Comparison of ENCODE assay signal across 19 cellular contexts in the genomic region with DNA sequence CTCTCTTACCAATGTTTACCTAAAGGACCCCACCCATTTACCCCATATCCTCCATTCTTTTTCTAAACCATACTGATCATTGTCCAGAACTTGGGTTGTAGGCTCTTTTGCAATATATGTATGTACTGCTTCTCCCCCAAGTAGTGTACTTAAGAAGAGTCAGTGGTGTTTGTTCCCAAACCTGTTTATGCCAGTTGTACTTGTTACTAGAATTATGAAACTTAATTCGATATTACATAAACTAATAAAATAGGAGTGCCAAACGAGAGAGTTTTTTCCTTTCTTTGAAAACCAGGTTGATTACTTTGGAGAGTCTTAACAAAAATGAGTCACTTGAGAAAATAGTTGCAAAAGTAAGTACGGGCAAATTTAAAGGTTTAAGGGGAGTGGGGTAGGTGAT.
A peak's percentile ranks its signal among the peaks of the same experiment; 100 is the strongest.
DNase-seq lines count a peak whose midpoint lies in the region; ATAC-seq and TF ChIP-seq lines count a peak whose summit lies in the region.
"Had no signal": no experiment of that assay in that cellular context is flagged by ENCODE, and none has a peak within 500 bp of the region (broad histone marks: within the 10 kb centered on the region; RNA-seq: fewer than 3 reads in every experiment).

No MANE protein-coding gene starts in this region.

- H3F3A ChIP-seq in GM23338 (replicated peaks; ENCODE audit: low read depth), result no peaks in the 10 kb centered on the region
- no peaks in the 10 kb centered on the region for H3F3A ChIP-seq in neural progenitor cell (ENCODE audit: low read depth)

- H3K79me2 ChIP-seq in GM23338 (replicated peaks; ENCODE audit: insufficient read depth) (peaks cover 83% of the 10 kb centered on the region), neural progenitor cell (ENCODE audit: low read depth) (peaks cover 42% of the 10 kb centered on the region)

- H3K36me3 ChIP-seq in GM23338 (ENCODE audit: insufficient read depth), result no peaks in the 10 kb centered on the region
- peaks cover 3% of the 10 kb centered on the region for H3K36me3 ChIP-seq in neural progenitor cell
- H3K36me3 ChIP-seq in testis (ENCODE audit: low read depth, missing control alignments), result no peaks in the 10 kb centered on the region
- H3K36me3 ChIP-seq: BLaER1 treated with 17β-estradiol and CSF1 and Interleukin-3, amounts not matched to agents 10 nM and 100 nM; SJSA1 had no signal

- H3K4me3 Mint-ChIP-seq in GM23338 (no peak overlapping the region), neural progenitor cell (no peak overlapping the region)
- H3K4me3 Mint-ChIP-seq: CD4-positive, alpha-beta T cell had no signal

- DNase-seq in GM23338 (ENCODE audit: low spot score) (no peak), epithelial cell of esophagus (ENCODE audit: low read depth) (peak; percentile 62), medulla oblongata (ENCODE audit: extremely low spot score) (peak; percentile 2), SKM-1 (lab: John Stamatoyannopoulos, UW; ENCODE audit: unreplicated experiment) (no peak), neural progenitor cell (ENCODE audit: low spot score) (no peak), testis (no peak)
- DNase-seq: CD4-positive, alpha-beta T cell; HCEC 1CT; NCI-H1092 treated with DMSO at 0.1 percent for 48 hours; NCI-H1436 treated with DMSO at 0.1 percent for 48 hours; NCI-H187 treated with DMSO at 0.1 percent for 48 hours; NCI-H2171 treated with DMSO at 0.1 percent for 48 hours; NCI-H345; NCI-H510A treated with DMSO at 0.1 percent for 48 hours; NCI-H748 treated with DMSO at 0.1 percent for 48 hours had no signal

- H3K4me3 ChIP-seq in GM23338, result no peak overlapping the region
- no peak overlapping the region for H3K4me3 ChIP-seq in epithelial cell of esophagus (ENCODE audit: low read length)
- no peak overlapping the region for H3K4me3 ChIP-seq in neural progenitor cell
- no peak overlapping the region for H3K4me3 ChIP-seq in testis
- H3K4me3 ChIP-seq: BLaER1 treated with 17β-estradiol and CSF1 and Interleukin-3, amounts not matched to agents 10 nM and 100 nM; SJSA1 had no signal

- H4K20me1 ChIP-seq in GM23338 (replicated peaks; ENCODE audit: insufficient read depth) (no peaks in the 10 kb centered on the region), neural progenitor cell (ENCODE audit: low read depth) (no peaks in the 10 kb centered on the region)

- H3K27ac ChIP-seq in GM23338 (ENCODE audit: low read depth) (peak overlapping the region; percentile 92), angular gyrus (ENCODE audit: low read depth, low read length) (peak overlapping the region; percentile 73), neural progenitor cell (no peak overlapping the region), testis (no peak overlapping the region)
- H3K27ac ChIP-seq: BLaER1 treated with 17β-estradiol and CSF1 and Interleukin-3, amounts not matched to agents 10 nM and 100 nM; SJSA1 had no signal

- peaks cover 6% of the 10 kb centered on the region for H3K9me3 ChIP-seq in neural progenitor cell (ENCODE audit: low read depth)
- H3K9me3 ChIP-seq in testis, result no peaks in the 10 kb centered on the region
- H3K9me3 ChIP-seq: SJSA1 had no signal

- no peak for TF ChIP-seq POLR2A in testis (IDR thresholded peaks at IDR 0.05)

- H3K4me1 ChIP-seq in GM23338 (ENCODE audit: insufficient read depth) (peaks cover 56% of the 10 kb centered on the region), neural progenitor cell (peaks cover 15% of the 10 kb centered on the region), testis (no peaks in the 10 kb centered on the region)

- no peaks in the 10 kb centered on the region for H3K9me2 ChIP-seq in GM23338 (ENCODE audit: insufficient read depth)

- peaks cover 39% of the 10 kb centered on the region for H3K36me3 Mint-ChIP-seq in GM23338 (ENCODE audit: low read depth)
- H3K36me3 Mint-ChIP-seq in neural progenitor cell, result peaks cover 38% of the 10 kb centered on the region

- H3K27me3 ChIP-seq in GM23338 (ENCODE audit: insufficient read depth) (no peaks in the 10 kb centered on the region), neural progenitor cell (no peaks in the 10 kb centered on the region), testis (no peaks in the 10 kb centered on the region)

- no peak overlapping the region for H3K27ac Mint-ChIP-seq in GM23338
- H3K27ac Mint-ChIP-seq in neural progenitor cell, result no peak overlapping the region
- H3K27ac Mint-ChIP-seq: CD4-positive, alpha-beta T cell had no signal

- H3K27me3 Mint-ChIP-seq in GM23338 (ENCODE audit: insufficient read depth, low read depth, poor library complexity), result peaks cover 6% of the 10 kb centered on the region
- no peaks in the 10 kb centered on the region for H3K27me3 Mint-ChIP-seq in neural progenitor cell (ENCODE audit: insufficient read depth, low read depth)

- peaks cover 49% of the 10 kb centered on the region for H3K4me1 Mint-ChIP-seq in GM23338
- H3K4me1 Mint-ChIP-seq in neural progenitor cell, result peaks cover 18% of the 10 kb centered on the region

- H2AFZ ChIP-seq in GM23338 (no peak overlapping the region), neural progenitor cell (replicated peaks) (no peak overlapping the region)

- 86 to 94% methylated on average over 3 of the region's 3 CpGs for WGBS in testis, 2 donors

- H3K4me2 ChIP-seq in GM23338, result peak overlapping the region; percentile 82
- H3K4me2 ChIP-seq in neural progenitor cell, result no peak overlapping the region

- ATAC-seq in GM23338 (no peak), GM21515 (IDR thresholded peaks at IDR 0.05; ENCODE audit: unreplicated experiment) (no peak)

- TF ChIP-seq CTCF in GM23338 (conservative IDR thresholded peaks at IDR 0.05; ENCODE audit: low read depth in 2 of 2) (no peak), epithelial cell of esophagus (IDR thresholded peaks at IDR 0.05; ENCODE audit: insufficient read depth, low read depth, low read length, missing control alignments) (no peak), neural progenitor cell (IDR thresholded peaks at IDR 0.05) (no peak), testis (IDR thresholded peaks at IDR 0.05) (no peak)

- intact Hi-C loops in testis (cut with DNase I; ENCODE audit: low total_unique reads), result no loop called here

- H3K9ac ChIP-seq in neural progenitor cell, result no peak overlapping the region
- H3K9ac ChIP-seq: BLaER1 treated with 17β-estradiol and CSF1 and Interleukin-3, amounts not matched to agents 10 nM and 100 nM had no signal

- H3K9me3 Mint-ChIP-seq in GM23338 (no peaks in the 10 kb centered on the region; the same call in 2 of the 3 replicates), neural progenitor cell (peaks cover 29% of the 10 kb centered on the region)

TF ChIP-seq in GM23338, 12 proteins besides CTCF, POLR2A, EP300 and RAD21:
- TF ChIP-seq NANOG (IDR thresholded peaks at IDR 0.05; ENCODE audit: borderline replicate concordance) (no peak), EZH2 (IDR thresholded peaks at IDR 0.05; ENCODE audit: low read depth, unreplicated experiment) (no peak), ETS1 (IDR thresholded peaks at IDR 0.05) (no peak), ZNF331 (CRISPR knock-in tag; IDR thresholded peaks at IDR 0.05; ENCODE audit: low read depth) (no peak)
- TF ChIP-seq, protein P1, sequence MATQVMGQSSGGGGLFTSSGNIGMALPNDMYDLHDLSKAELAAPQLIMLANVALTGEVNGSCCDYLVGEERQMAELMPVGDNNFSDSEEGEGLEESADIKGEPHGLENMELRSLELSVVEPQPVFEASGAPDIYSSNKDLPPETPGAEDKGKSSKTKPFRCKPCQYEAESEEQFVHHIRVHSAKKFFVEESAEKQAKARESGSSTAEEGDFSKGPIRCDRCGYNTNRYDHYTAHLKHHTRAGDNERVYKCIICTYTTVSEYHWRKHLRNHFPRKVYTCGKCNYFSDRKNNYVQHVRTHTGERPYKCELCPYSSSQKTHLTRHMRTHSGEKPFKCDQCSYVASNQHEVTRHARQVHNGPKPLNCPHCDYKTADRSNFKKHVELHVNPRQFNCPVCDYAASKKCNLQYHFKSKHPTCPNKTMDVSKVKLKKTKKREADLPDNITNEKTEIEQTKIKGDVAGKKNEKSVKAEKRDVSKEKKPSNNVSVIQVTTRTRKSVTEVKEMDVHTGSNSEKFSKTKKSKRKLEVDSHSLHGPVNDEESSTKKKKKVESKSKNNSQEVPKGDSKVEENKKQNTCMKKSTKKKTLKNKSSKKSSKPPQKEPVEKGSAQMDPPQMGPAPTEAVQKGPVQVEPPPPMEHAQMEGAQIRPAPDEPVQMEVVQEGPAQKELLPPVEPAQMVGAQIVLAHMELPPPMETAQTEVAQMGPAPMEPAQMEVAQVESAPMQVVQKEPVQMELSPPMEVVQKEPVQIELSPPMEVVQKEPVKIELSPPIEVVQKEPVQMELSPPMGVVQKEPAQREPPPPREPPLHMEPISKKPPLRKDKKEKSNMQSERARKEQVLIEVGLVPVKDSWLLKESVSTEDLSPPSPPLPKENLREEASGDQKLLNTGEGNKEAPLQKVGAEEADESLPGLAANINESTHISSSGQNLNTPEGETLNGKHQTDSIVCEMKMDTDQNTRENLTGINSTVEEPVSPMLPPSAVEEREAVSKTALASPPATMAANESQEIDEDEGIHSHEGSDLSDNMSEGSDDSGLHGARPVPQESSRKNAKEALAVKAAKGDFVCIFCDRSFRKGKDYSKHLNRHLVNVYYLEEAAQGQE (IDR thresholded peaks at IDR 0.05; ENCODE audit: unreplicated experiment), result no peak

Comparison
In these comparisons a context has a peak if more than half of its experiments do, and no peak if none do; other contexts are left out.
1. DNase-seq: peak in epithelial cell of esophagus (single experiment) and medulla oblongata (single experiment); none in GM23338 (single experiment), SKM-1 (single experiment), neural progenitor cell (single experiment) and testis (single experiment).
2. H3K27ac ChIP-seq: peak in GM23338 (single experiment) and angular gyrus (single experiment); none in neural progenitor cell (single experiment) and testis (0 of 2).